1 cellular context compared by ENCODE assay signal in the genomic region with DNA sequence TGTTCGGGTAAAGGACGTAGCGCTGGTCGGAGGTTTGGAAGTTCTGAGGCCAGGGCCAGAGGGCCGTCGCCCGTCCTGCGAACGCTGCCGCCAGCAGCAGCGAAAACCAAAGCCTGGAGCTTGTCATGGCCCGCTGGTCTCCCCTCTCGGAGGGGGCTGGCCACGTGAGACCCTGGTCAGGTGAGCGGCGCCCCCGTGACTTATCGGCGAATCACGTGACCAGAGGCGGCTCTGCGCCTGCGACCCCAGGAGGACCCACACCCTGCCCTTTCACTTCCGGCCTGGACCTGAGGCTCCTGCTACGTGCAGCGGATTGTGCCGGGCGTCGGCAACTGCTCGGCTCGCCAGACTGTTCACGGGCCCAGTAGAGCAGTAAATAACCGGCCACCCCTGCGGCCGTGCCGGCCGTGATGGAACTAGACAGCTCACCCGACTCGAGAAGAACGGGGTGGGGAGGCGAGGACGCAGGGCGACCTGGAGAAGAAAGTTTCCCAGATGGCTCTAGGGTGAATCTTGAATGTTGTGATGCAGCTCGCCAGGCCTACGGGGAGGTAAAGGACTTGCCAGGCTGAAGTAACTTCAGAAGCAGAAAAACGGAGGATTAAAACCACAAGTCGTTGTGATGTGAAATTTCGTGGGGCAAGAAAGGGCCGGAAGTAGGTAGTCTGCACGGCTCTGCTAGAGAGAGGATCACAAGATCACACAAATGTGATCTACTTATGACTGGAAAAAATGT.
A peak's percentile ranks its signal among the peaks of the same experiment; 100 is the strongest.
TF ChIP-seq lines count a peak whose summit lies in the region.

A gene (minus strand): TSS at position 169 of the 736 bp plus-strand sequence. CDS start 42 bp downstream, at position 127.

TF ChIP-seq in HepG2, 621 proteins besides CTCF, POLR2A, EP300 and RAD21 (continued from another document and continues in another):
- TF ChIP-seq, protein P1, sequence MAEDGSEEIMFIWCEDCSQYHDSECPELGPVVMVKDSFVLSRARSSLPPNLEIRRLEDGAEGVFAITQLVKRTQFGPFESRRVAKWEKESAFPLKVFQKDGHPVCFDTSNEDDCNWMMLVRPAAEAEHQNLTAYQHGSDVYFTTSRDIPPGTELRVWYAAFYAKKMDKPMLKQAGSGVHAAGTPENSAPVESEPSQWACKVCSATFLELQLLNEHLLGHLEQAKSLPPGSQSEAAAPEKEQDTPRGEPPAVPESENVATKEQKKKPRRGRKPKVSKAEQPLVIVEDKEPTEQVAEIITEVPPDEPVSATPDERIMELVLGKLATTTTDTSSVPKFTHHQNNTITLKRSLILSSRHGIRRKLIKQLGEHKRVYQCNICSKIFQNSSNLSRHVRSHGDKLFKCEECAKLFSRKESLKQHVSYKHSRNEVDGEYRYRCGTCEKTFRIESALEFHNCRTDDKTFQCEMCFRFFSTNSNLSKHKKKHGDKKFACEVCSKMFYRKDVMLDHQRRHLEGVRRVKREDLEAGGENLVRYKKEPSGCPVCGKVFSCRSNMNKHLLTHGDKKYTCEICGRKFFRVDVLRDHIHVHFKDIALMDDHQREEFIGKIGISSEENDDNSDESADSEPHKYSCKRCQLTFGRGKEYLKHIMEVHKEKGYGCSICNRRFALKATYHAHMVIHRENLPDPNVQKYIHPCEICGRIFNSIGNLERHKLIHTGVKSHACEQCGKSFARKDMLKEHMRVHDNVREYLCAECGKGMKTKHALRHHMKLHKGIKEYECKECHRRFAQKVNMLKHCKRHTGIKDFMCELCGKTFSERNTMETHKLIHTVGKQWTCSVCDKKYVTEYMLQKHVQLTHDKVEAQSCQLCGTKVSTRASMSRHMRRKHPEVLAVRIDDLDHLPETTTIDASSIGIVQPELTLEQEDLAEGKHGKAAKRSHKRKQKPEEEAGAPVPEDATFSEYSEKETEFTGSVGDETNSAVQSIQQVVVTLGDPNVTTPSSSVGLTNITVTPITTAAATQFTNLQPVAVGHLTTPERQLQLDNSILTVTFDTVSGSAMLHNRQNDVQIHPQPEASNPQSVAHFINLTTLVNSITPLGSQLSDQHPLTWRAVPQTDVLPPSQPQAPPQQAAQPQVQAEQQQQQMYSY (CRISPR knock-in tag; IDR thresholded peaks at IDR 0.05) = peak; percentile 93
- peak; percentile 27 for TF ChIP-seq PHF5A (CRISPR knock-in tag; IDR thresholded peaks at IDR 0.05; ENCODE audit: low read depth, unreplicated experiment)
- TF ChIP-seq RAD51 (IDR thresholded peaks at IDR 0.05; ENCODE audit: borderline replicate concordance) = peak; percentile 100
- TF ChIP-seq MAZ (IDR thresholded peaks at IDR 0.05; ENCODE audit: borderline replicate concordance, low read depth, low read length) = peak; percentile 95
- TF ChIP-seq MAZ (CRISPR knock-in tag; IDR thresholded peaks at IDR 0.05; ENCODE audit: low read depth) = peak; percentile 94
- no peak for TF ChIP-seq SP1 (IDR thresholded peaks at IDR 0.05)
- TF ChIP-seq SP1 (CRISPR knock-in tag; IDR thresholded peaks at IDR 0.05) = peak; percentile 69; the same call in 1 of the 2 replicates
- peak; percentile 35; the same call in 1 of the 2 replicates for TF ChIP-seq ZNF567 (CRISPR knock-in tag; IDR thresholded peaks at IDR 0.05; ENCODE audit: borderline replicate concordance)
- TF ChIP-seq, protein P2, sequence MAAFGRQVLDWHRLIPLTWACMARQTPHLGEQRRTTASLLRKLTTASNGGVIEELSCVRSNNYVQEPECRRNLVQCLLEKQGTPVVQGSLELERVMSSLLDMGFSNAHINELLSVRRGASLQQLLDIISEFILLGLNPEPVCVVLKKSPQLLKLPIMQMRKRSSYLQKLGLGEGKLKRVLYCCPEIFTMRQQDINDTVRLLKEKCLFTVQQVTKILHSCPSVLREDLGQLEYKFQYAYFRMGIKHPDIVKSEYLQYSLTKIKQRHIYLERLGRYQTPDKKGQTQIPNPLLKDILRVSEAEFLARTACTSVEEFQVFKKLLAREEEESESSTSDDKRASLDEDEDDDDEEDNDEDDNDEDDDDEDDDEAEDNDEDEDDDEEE (CRISPR knock-in tag; IDR thresholded peaks at IDR 0.05) = no peak; the same call in 1 of the 2 replicates
- no peak for TF ChIP-seq RBM39 (IDR thresholded peaks at IDR 0.05; ENCODE audit: low read depth, low read length, poor library complexity, severe bottlenecking)
- TF ChIP-seq, protein P3, sequence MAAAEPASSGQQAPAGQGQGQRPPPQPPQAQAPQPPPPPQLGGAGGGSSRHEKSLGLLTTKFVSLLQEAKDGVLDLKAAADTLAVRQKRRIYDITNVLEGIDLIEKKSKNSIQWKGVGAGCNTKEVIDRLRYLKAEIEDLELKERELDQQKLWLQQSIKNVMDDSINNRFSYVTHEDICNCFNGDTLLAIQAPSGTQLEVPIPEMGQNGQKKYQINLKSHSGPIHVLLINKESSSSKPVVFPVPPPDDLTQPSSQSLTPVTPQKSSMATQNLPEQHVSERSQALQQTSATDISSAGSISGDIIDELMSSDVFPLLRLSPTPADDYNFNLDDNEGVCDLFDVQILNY (CRISPR knock-in tag; conservative IDR thresholded peaks at IDR 0.05) = 0 out of 2 replicates have a peak, but pooled peaks have one; percentile 36
- TF ChIP-seq, protein P4, sequence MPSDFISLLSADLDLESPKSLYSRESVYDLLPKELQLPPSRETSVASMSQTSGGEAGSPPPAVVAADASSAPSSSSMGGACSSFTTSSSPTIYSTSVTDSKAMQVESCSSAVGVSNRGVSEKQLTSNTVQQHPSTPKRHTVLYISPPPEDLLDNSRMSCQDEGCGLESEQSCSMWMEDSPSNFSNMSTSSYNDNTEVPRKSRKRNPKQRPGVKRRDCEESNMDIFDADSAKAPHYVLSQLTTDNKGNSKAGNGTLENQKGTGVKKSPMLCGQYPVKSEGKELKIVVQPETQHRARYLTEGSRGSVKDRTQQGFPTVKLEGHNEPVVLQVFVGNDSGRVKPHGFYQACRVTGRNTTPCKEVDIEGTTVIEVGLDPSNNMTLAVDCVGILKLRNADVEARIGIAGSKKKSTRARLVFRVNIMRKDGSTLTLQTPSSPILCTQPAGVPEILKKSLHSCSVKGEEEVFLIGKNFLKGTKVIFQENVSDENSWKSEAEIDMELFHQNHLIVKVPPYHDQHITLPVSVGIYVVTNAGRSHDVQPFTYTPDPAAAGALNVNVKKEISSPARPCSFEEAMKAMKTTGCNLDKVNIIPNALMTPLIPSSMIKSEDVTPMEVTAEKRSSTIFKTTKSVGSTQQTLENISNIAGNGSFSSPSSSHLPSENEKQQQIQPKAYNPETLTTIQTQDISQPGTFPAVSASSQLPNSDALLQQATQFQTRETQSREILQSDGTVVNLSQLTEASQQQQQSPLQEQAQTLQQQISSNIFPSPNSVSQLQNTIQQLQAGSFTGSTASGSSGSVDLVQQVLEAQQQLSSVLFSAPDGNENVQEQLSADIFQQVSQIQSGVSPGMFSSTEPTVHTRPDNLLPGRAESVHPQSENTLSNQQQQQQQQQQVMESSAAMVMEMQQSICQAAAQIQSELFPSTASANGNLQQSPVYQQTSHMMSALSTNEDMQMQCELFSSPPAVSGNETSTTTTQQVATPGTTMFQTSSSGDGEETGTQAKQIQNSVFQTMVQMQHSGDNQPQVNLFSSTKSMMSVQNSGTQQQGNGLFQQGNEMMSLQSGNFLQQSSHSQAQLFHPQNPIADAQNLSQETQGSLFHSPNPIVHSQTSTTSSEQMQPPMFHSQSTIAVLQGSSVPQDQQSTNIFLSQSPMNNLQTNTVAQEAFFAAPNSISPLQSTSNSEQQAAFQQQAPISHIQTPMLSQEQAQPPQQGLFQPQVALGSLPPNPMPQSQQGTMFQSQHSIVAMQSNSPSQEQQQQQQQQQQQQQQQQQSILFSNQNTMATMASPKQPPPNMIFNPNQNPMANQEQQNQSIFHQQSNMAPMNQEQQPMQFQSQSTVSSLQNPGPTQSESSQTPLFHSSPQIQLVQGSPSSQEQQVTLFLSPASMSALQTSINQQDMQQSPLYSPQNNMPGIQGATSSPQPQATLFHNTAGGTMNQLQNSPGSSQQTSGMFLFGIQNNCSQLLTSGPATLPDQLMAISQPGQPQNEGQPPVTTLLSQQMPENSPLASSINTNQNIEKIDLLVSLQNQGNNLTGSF (CRISPR knock-in tag; IDR thresholded peaks at IDR 0.05) = peak; percentile 79
- TF ChIP-seq, protein P5, sequence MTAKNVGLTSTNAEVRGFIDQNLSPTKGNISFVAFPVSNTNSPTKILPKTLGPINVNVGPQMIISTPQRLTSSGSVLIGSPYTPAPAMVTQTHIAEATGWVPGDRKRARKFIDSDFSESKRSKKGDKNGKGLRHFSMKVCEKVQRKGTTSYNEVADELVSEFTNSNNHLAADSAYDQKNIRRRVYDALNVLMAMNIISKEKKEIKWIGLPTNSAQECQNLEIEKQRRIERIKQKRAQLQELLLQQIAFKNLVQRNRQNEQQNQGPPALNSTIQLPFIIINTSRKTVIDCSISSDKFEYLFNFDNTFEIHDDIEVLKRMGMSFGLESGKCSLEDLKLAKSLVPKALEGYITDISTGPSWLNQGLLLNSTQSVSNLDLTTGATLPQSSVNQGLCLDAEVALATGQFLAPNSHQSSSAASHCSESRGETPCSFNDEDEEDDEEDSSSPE (CRISPR knock-in tag; IDR thresholded peaks at IDR 0.05) = peak; percentile 74
- TF ChIP-seq, protein P6, sequence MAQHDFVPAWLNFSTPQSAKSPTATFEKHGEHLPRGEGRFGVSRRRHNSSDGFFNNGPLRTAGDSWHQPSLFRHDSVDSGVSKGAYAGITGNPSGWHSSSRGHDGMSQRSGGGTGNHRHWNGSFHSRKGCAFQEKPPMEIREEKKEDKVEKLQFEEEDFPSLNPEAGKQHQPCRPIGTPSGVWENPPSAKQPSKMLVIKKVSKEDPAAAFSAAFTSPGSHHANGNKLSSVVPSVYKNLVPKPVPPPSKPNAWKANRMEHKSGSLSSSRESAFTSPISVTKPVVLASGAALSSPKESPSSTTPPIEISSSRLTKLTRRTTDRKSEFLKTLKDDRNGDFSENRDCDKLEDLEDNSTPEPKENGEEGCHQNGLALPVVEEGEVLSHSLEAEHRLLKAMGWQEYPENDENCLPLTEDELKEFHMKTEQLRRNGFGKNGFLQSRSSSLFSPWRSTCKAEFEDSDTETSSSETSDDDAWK (CRISPR knock-in tag; IDR thresholded peaks at IDR 0.05) = no peak
- TF ChIP-seq, protein P7, sequence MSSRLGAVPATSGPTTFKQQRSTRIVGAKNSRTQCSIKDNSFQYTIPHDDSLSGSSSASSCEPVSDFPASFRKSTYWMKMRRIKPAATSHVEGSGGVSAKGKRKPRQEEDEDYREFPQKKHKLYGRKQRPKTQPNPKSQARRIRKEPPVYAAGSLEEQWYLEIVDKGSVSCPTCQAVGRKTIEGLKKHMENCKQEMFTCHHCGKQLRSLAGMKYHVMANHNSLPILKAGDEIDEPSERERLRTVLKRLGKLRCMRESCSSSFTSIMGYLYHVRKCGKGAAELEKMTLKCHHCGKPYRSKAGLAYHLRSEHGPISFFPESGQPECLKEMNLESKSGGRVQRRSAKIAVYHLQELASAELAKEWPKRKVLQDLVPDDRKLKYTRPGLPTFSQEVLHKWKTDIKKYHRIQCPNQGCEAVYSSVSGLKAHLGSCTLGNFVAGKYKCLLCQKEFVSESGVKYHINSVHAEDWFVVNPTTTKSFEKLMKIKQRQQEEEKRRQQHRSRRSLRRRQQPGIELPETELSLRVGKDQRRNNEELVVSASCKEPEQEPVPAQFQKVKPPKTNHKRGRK (CRISPR knock-in tag; IDR thresholded peaks at IDR 0.05) = peak; percentile 65; the same call in 1 of the 2 replicates
- TF ChIP-seq, protein P8, sequence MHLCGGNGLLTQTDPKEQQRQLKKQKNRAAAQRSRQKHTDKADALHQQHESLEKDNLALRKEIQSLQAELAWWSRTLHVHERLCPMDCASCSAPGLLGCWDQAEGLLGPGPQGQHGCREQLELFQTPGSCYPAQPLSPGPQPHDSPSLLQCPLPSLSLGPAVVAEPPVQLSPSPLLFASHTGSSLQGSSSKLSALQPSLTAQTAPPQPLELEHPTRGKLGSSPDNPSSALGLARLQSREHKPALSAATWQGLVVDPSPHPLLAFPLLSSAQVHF (CRISPR knock-in tag; IDR thresholded peaks at IDR 0.05) = peak; percentile 83
- peak; percentile 96 for TF ChIP-seq ZNF225 (CRISPR knock-in tag; IDR thresholded peaks at IDR 0.05)
- TF ChIP-seq, protein P9, sequence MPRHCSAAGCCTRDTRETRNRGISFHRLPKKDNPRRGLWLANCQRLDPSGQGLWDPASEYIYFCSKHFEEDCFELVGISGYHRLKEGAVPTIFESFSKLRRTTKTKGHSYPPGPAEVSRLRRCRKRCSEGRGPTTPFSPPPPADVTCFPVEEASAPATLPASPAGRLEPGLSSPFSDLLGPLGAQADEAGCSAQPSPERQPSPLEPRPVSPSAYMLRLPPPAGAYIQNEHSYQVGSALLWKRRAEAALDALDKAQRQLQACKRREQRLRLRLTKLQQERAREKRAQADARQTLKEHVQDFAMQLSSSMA (CRISPR knock-in tag; IDR thresholded peaks at IDR 0.05) = peak; percentile 59
- TF ChIP-seq GFI1 (CRISPR knock-in tag; IDR thresholded peaks at IDR 0.05; ENCODE audit: borderline replicate concordance) = peak; percentile 64; the same call in 1 of the 2 replicates
- TF ChIP-seq ZNF839 (CRISPR knock-in tag; IDR thresholded peaks at IDR 0.05; ENCODE audit: borderline replicate concordance) = no peak
- TF ChIP-seq, protein P10, sequence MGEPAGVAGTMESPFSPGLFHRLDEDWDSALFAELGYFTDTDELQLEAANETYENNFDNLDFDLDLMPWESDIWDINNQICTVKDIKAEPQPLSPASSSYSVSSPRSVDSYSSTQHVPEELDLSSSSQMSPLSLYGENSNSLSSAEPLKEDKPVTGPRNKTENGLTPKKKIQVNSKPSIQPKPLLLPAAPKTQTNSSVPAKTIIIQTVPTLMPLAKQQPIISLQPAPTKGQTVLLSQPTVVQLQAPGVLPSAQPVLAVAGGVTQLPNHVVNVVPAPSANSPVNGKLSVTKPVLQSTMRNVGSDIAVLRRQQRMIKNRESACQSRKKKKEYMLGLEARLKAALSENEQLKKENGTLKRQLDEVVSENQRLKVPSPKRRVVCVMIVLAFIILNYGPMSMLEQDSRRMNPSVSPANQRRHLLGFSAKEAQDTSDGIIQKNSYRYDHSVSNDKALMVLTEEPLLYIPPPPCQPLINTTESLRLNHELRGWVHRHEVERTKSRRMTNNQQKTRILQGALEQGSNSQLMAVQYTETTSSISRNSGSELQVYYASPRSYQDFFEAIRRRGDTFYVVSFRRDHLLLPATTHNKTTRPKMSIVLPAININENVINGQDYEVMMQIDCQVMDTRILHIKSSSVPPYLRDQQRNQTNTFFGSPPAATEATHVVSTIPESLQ (CRISPR knock-in tag; conservative IDR thresholded peaks at IDR 0.05) = 0 out of 2 replicates have a peak, but pooled peaks have one; percentile 28
- TF ChIP-seq, protein P11, sequence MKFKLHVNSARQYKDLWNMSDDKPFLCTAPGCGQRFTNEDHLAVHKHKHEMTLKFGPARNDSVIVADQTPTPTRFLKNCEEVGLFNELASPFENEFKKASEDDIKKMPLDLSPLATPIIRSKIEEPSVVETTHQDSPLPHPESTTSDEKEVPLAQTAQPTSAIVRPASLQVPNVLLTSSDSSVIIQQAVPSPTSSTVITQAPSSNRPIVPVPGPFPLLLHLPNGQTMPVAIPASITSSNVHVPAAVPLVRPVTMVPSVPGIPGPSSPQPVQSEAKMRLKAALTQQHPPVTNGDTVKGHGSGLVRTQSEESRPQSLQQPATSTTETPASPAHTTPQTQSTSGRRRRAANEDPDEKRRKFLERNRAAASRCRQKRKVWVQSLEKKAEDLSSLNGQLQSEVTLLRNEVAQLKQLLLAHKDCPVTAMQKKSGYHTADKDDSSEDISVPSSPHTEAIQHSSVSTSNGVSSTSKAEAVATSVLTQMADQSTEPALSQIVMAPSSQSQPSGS (CRISPR knock-in tag; IDR thresholded peaks at IDR 0.05) = peak; percentile 92
- no peak for TF ChIP-seq SRSF4 (IDR thresholded peaks at IDR 0.05; ENCODE audit: low read depth, low read length, poor library complexity, severe bottlenecking)
- TF ChIP-seq ZNF30 (CRISPR knock-in tag; IDR thresholded peaks at IDR 0.05) = 0 out of 2 replicates have a peak, but pooled peaks have one; percentile 42
